Comparison of ENCODE assay signal across 12 cellular contexts in genomic region chr10:22314852-22315251, GRCh38. TPM values are rescaled to one million over a fixed set of nuclear protein-coding genes. Genes with fewer than 3 reads are reported as not detected.
DNase-seq lines count a peak whose midpoint lies in the region; ATAC-seq and TF ChIP-seq lines count a peak whose summit lies in the region.
"Had no signal": no experiment of that assay in that cellular context is flagged by ENCODE, and none has a peak within 500 bp of the region (broad histone marks: within the 10 kb centered on the region; RNA-seq: fewer than 3 reads in every experiment).

No MANE protein-coding gene starts in this region.

- no peaks in the 10 kb centered on the region for H3K9me3 Mint-ChIP-seq in MCF 10A (ENCODE audit: unreplicated experiment)
- no peaks in the 10 kb centered on the region for H3K9me3 Mint-ChIP-seq in type B pancreatic cell

- TF ChIP-seq POLR2A in breast epithelium (IDR thresholded peaks at IDR 0.05), result no peak

- CTCF ChIA-PET in MCF 10A (lab: Yijun Ruan, JAX), result interaction anchor here (1.0 to 3.0 kb wide), 4 partner anchors 26 to 326 kb away, joined by 3 to 10 read pairs (median 6); partner anchors contain the start of gene DNAJC1
- CTCF ChIA-PET in PC-3 (lab: Charles Lee), result no interaction called here

- POLR2A ChIA-PET in MCF 10A (lab: Yijun Ruan, JAX) (interaction anchor here (0.5 to 8.0 kb wide), 15 partner anchors 8 to 787 kb away, joined by 3 to 239 read pairs (median 8); partner anchors contain the start of gene DNAJC1), PC-3 (lab: Charles Lee; ENCODE audit: unreplicated experiment) (interaction anchor here (1.4 kb wide), 1 partner anchor 86 kb away, joined by 3 read pairs; no protein-coding TSS in a partner anchor)

- BruUV-seq in MCF 10A (replicated peaks; lab: Mats Ljungman, UMichigan) (no TSS peak), PC-3 (replicated peaks; lab: Mats Ljungman, UMichigan) (no TSS peak)

- H3K36me3 ChIP-seq in breast epithelium, result no peaks in the 10 kb centered on the region
- no peaks in the 10 kb centered on the region; the same call in 1 of the 2 replicates for H3K36me3 ChIP-seq in PC-3 (ENCODE audit: low read depth, low read length)
- H3K36me3 ChIP-seq: thoracic aorta had no signal

- H3K27me3 ChIP-seq in breast epithelium (no peaks in the 10 kb centered on the region), PC-3 (ENCODE audit: low read length) (no peaks in the 10 kb centered on the region)

- H3K27ac ChIP-seq in breast epithelium, result no peak overlapping the region
- peak overlapping the region; percentile 99 for H3K27ac ChIP-seq in PC-3 (ENCODE audit: low read length)
- H3K27ac ChIP-seq: thoracic aorta had no signal

- no peaks in the 10 kb centered on the region for H3F3A ChIP-seq in PC-3 (ENCODE audit: low read length, unreplicated experiment)

- intact Hi-C loops in MCF 10A (cut with micrococcal nuclease) (loop anchor here (5.0 kb wide), 1 partner anchor 112 kb away; no protein-coding TSS in a partner anchor), breast epithelium (cut with DNase I; ENCODE audit: low total_unique reads) (loop anchor here (5.0 kb wide), 1 partner anchor 732 kb away; no protein-coding TSS in a partner anchor), PC-3 (cut with micrococcal nuclease) (loop anchor here (5.0 kb wide), 2 partner anchors 112 to 313 kb away; partner anchors contain the start of gene DNAJC1)

- H3K4me3 ChIP-seq in breast epithelium (no peak overlapping the region), PC-3 (ENCODE audit: low read length) (peak overlapping the region; percentile 92)

- peak overlapping the region; percentile 100 for H3K9ac ChIP-seq in PC-3 (ENCODE audit: low read length)

- DNase-seq in MCF 10A (ENCODE audit: unreplicated experiment), result peak; percentile 72
- DNase-seq in breast epithelium (ENCODE audit: low spot score in 2 of 2), result no peak
- peak; percentile 54 for DNase-seq in PC-3
- DNase-seq in fibroblast of gingiva (ENCODE audit: low read depth), result peak; percentile 15
- no peak for DNase-seq in type B pancreatic cell (ENCODE audit: extremely low spot score, unreplicated experiment)
- DNase-seq in DMS153 treated with DMSO at 0.1 percent for 48 hours (lab: John Stamatoyannopoulos, UW; ENCODE audit: unreplicated experiment), result no peak
- DNase-seq: NCI-H1105; stimulated activated CD4-positive, alpha-beta T cell treated with anti-CD3 and anti-CD28 coated beads, Interleukin-2, amount 100 ng/mL, for 24 hours had no signal

- ATAC-seq in PC-3, result no peak
- ATAC-seq in HG03571 (IDR thresholded peaks at IDR 0.05; ENCODE audit: unreplicated experiment), result no peak
- no peak for ATAC-seq in GM18909 (IDR thresholded peaks at IDR 0.05; ENCODE audit: poor library complexity, unreplicated experiment)

- H3K4me3 Mint-ChIP-seq in MCF 10A (ENCODE audit: unreplicated experiment), result peak overlapping the region; percentile 85
- H3K4me3 Mint-ChIP-seq in type B pancreatic cell, result peak overlapping the region; percentile 93

- H3K27ac Mint-ChIP-seq in MCF 10A (ENCODE audit: low read depth, unreplicated experiment), result peak overlapping the region; percentile 84
- no peak overlapping the region for H3K27ac Mint-ChIP-seq in type B pancreatic cell

- no peaks in the 10 kb centered on the region for H3K9me3 ChIP-seq in breast epithelium
- no peaks in the 10 kb centered on the region for H3K9me3 ChIP-seq in PC-3 (ENCODE audit: low read length)
- H3K9me3 ChIP-seq: thoracic aorta had no signal

- H3K36me3 Mint-ChIP-seq in MCF 10A (ENCODE audit: insufficient read depth, unreplicated experiment) (no peaks in the 10 kb centered on the region), type B pancreatic cell (no peaks in the 10 kb centered on the region)

- H4K20me1 ChIP-seq in PC-3 (ENCODE audit: low read length), result no peaks in the 10 kb centered on the region

- peaks cover 12% of the 10 kb centered on the region for H3K4me1 Mint-ChIP-seq in MCF 10A (ENCODE audit: insufficient read depth, unreplicated experiment)
- H3K4me1 Mint-ChIP-seq in type B pancreatic cell (ENCODE audit: unreplicated experiment), result peaks cover 29% of the 10 kb centered on the region

- no peaks in the 10 kb centered on the region for H3K9me2 ChIP-seq in PC-3 (replicated peaks; ENCODE audit: low read length)

- H3K4me2 ChIP-seq in PC-3 (ENCODE audit: low read length), result peak overlapping the region; percentile 85

- H3K4me1 ChIP-seq in breast epithelium (no peaks in the 10 kb centered on the region), PC-3 (ENCODE audit: insufficient read depth, low read length) (peaks cover 53% of the 10 kb centered on the region)

- H3K27me3 Mint-ChIP-seq in MCF 10A (ENCODE audit: insufficient read depth, unreplicated experiment) (no peaks in the 10 kb centered on the region), type B pancreatic cell (peaks cover 54% of the 10 kb centered on the region)

- H3K79me2 ChIP-seq in PC-3 (ENCODE audit: low read length), result peaks cover 91% of the 10 kb centered on the region

- TF ChIP-seq CTCF in MCF 10A (IDR thresholded peaks at IDR 0.05; ENCODE audit: unreplicated experiment), result no peak
- no peak for TF ChIP-seq CTCF in breast epithelium (IDR thresholded peaks at IDR 0.05)
- TF ChIP-seq CTCF in PC-3 (conservative IDR thresholded peaks at IDR 0.05; ENCODE audit: low read depth, low read length), result no peak
- no peak for TF ChIP-seq CTCF in type B pancreatic cell (conservative IDR thresholded peaks at IDR 0.05)

- no peak overlapping the region for H2AFZ ChIP-seq in PC-3 (ENCODE audit: low read length)

RNA-seq across cellular contexts. Expression of gene COMMD3, which starts 1.3 kb away (rescaled TPM):
- 69.4 and 73.4 TPM in 2 replicates for total RNA-seq in MCF 10A (2022)
- total RNA-seq in breast epithelium, result 10 to 100 TPM; 30.1 to 51.4 (median 35.7) TPM
- total RNA-seq in PC-3 (2014; rRNA removed), result 86.4 and 86.6 TPM in 2 replicates
- 42.5 and 51.3 TPM in 2 replicates for total RNA-seq in type B pancreatic cell (ENCODE audit: low replicate concordance)

RNA-seq across cellular contexts. Expression of gene BMI1, which starts 6.0 kb away (rescaled TPM):
- 78.0 and 80.1 TPM in 2 replicates for total RNA-seq in MCF 10A (2022)
- total RNA-seq in breast epithelium, result 10 to 100 TPM; 48.5 to 92.3 (median 68.5) TPM
- 119 and 124 TPM in 2 replicates for total RNA-seq in PC-3 (2014; rRNA removed)
- 28.9 and 36.6 TPM in 2 replicates for total RNA-seq in type B pancreatic cell (ENCODE audit: low replicate concordance)

RNA-seq across cellular contexts. Expression of gene SPAG6, which starts 30.4 kb away (rescaled TPM):
- total RNA-seq in MCF 10A (2022), result not detected in 2 replicates
- 1 to 10 TPM in 1 of 3 donors, under 1 TPM in 1, not detected in 1; 0.59 to 4.9 TPM for total RNA-seq in breast epithelium
- total RNA-seq in PC-3 (2014; rRNA removed), result 0.04 and 0.12 TPM in 2 replicates
- total RNA-seq in type B pancreatic cell (ENCODE audit: low replicate concordance), result 1.9 and 6.6 TPM in 2 replicates
- total RNA-seq: activated CD8-positive, alpha-beta memory T cell treated with anti-CD3 and anti-CD28 coated beads for 36 hours; thoracic aorta had no signal

Comparison
In these comparisons a context has a peak if more than half of its experiments do, and no peak if none do; other contexts are left out.
1. DNase-seq: peak in MCF 10A (single experiment), PC-3 (single experiment) and fibroblast of gingiva (single experiment); none in breast epithelium (0 of 2), type B pancreatic cell (single experiment) and DMS153 treated with DMSO at 0.1 percent for 48 hours (single experiment).